18 cellular contexts compared by ENCODE assay signal in genomic region chr15:80570553-80570952, GRCh38.
"Had no signal": no experiment of that assay in that cellular context is flagged by ENCODE, and none has a peak within 500 bp of the region (broad histone marks: within the 10 kb centered on the region; RNA-seq: fewer than 3 reads in every experiment).

No MANE protein-coding gene starts in this region.

- ATAC-seq: esophagus mucosa, left cardiac atrium, lower lobe of right lung, natural killer cell had no signal

- H3K27me3 ChIP-seq: colonic mucosa, ovary, right atrium auricular region, transverse colon had no signal

- FAIRE-seq: keratinocyte, small intestine had no signal

- H3K4me3 ChIP-seq: colonic mucosa, left ventricle myocardium inferior, lower lobe of right lung, ovary, right atrium auricular region, transverse colon had no signal

- H3K9me3 ChIP-seq: colonic mucosa, left ventricle myocardium inferior, lower lobe of right lung, ovary, right atrium auricular region, transverse colon had no signal

- H3K4me3 Mint-ChIP-seq: immature natural killer cell, memory B cell, mesothelial cell of epicardium, natural killer cell, neural crest cell had no signal

- H3K27ac ChIP-seq: colonic mucosa, left ventricle myocardium inferior, lower lobe of right lung, ovary, right atrium auricular region, transverse colon had no signal

- H3K4me1 ChIP-seq: colonic mucosa, right atrium auricular region had no signal

- H3K36me3 Mint-ChIP-seq: immature natural killer cell, memory B cell, natural killer cell had no signal

- DNase-seq: colonic mucosa; effector CD4-positive, alpha-beta T cell; immature natural killer cell; left cardiac atrium; left ventricle myocardium inferior; lower lobe of right lung; natural killer cell; ovary; small intestine; stimulated activated CD4-positive, alpha-beta T cell treated with anti-CD3 and anti-CD28 coated beads, Interleukin-12 subunit alpha, Interleukin-12 subunit beta, amount 100 ng/mL, for 4 hours; stimulated activated naive CD4-positive, alpha-beta T cell treated with Interleukin-2 at 50 U/mL for 16 hours; transverse colon had no signal

- H3K36me3 ChIP-seq: colonic mucosa, left ventricle myocardium inferior, lower lobe of right lung, ovary, right atrium auricular region, transverse colon had no signal

- H3K4me1 Mint-ChIP-seq: mesothelial cell of epicardium had no signal

- H3K9me3 Mint-ChIP-seq: immature natural killer cell, memory B cell, mesothelial cell of epicardium, natural killer cell, neural crest cell had no signal
